22 cellular contexts compared by ENCODE assay signal in genomic region chr18:35835366-35835765, GRCh38.
DNase-seq lines count a peak whose midpoint lies in the region; ATAC-seq, FAIRE-seq and TF ChIP-seq lines count a peak whose summit lies in the region.
"Had no signal": no experiment of that assay in that cellular context is flagged by ENCODE, and none has a peak within 500 bp of the region (broad histone marks: within the 10 kb centered on the region; RNA-seq: fewer than 3 reads in every experiment).

No MANE protein-coding gene starts in this region.

- H3K36me3 ChIP-seq in Karpas-422 (ENCODE audit: insufficient read depth, low read length) (no peaks in the 10 kb centered on the region; the same call in 1 of the 2 replicates), GM12878 (ENCODE audit: control insufficient read depth in 2 of 2, insufficient read depth in 2 of 2, low read length in 1 of 2) (no peaks in the 10 kb centered on the region), upper lobe of left lung (no peaks in the 10 kb centered on the region)

- 0 out of 2 replicates have a peak overlapping the region, but pooled peaks have one; percentile 19 for H2AFZ ChIP-seq in Karpas-422 (ENCODE audit: low read length)
- no peak overlapping the region for H2AFZ ChIP-seq in GM12878 (ENCODE audit: control insufficient read depth, low read depth, low read length)

- no peak for FAIRE-seq in GM12878 (lab: Jason Lieb, UNC)
- FAIRE-seq: H54 had no signal

- H4K20me1 ChIP-seq in Karpas-422 (ENCODE audit: insufficient read depth, low read depth, low read length) (no peaks in the 10 kb centered on the region), GM12878 (ENCODE audit: control insufficient read depth, insufficient read depth) (no peaks in the 10 kb centered on the region)

- H3K4me1 ChIP-seq in Karpas-422 (ENCODE audit: low read length), result peaks cover 44% of the 10 kb centered on the region
- peaks cover 18% of the 10 kb centered on the region for H3K4me1 ChIP-seq in GM12878 (ENCODE audit: control insufficient read depth, insufficient read depth, low read length)
- no peaks in the 10 kb centered on the region for H3K4me1 ChIP-seq in upper lobe of left lung

- TF ChIP-seq EP300 in GM12878 (IDR thresholded peaks at IDR 0.05; ENCODE audit: borderline replicate concordance in 1 of 2, control insufficient read depth in 1 of 2, low read depth in 2 of 2, low read length in 2 of 2), result no peak
- TF ChIP-seq EP300 in upper lobe of left lung (IDR thresholded peaks at IDR 0.05), result no peak

- RAD21 ChIA-PET in GM12878 (lab: Charles Lee; ENCODE audit: unreplicated experiment), result interaction anchor here (0.9 kb wide), 1 partner anchor 357 kb away, joined by 3 read pairs; no protein-coding TSS in a partner anchor

- TF ChIP-seq RAD21 in GM12878 (IDR thresholded peaks at IDR 0.05; ENCODE audit: insufficient read depth, low read depth, low read length), result no peak

- SMC1A ChIA-PET in GM12878 (lab: Charles Lee; ENCODE audit: uncharacterized antibody, unreplicated experiment), result interaction anchor here (1.1 to 1.9 kb wide), 4 partner anchors 16 to 37 kb away, joined by 3 to 8 read pairs (median 6); no protein-coding TSS in a partner anchor

- no peak overlapping the region for H3K27ac ChIP-seq in Karpas-422 (ENCODE audit: low read length)
- H3K27ac ChIP-seq in GM12878 (ENCODE audit: control insufficient read depth, insufficient read depth), result no peak overlapping the region; the same call in 1 of the 2 replicates
- no peak overlapping the region for H3K27ac ChIP-seq in upper lobe of left lung
- H3K27ac ChIP-seq: RWPE1 had no signal

- no peak for TF ChIP-seq CTCF in GM12878 (IDR thresholded peaks at IDR 0.05 in 2 of 3, conservative IDR thresholded peaks at IDR 0.05 in 1 of 3; ENCODE audit: control insufficient read depth in 2 of 3, extremely low read depth in 1 of 3, insufficient read depth in 1 of 3, low read depth in 3 of 3, low read length in 3 of 3)
- TF ChIP-seq CTCF in upper lobe of left lung (IDR thresholded peaks at IDR 0.05), result no peak

- POLR2A ChIA-PET in GM12878 (lab: Charles Lee), result interaction anchor here (1.7 kb wide), 1 partner anchor 26 kb away, joined by 5 read pairs; no protein-coding TSS in a partner anchor

- no peak for DNase-seq in Karpas-422
- no peak for DNase-seq in GM12878 (ENCODE audit: low read depth, low spot score)
- DNase-seq in activated CD4-positive, alpha-beta T cell treated with anti-CD3 and anti-CD28 coated beads for 48 hours, result no peak
- no peak for DNase-seq in stimulated activated CD4-positive, alpha-beta T cell treated with anti-CD3 and anti-CD28 coated beads, Interleukin-1b, Interleukin-23, amount 100 ng/mL, for 48 hours
- no peak for DNase-seq in upper lobe of left lung
- DNase-seq: CD4-positive, CD25-positive, alpha-beta regulatory T cell; DMS153; DND-41; NCI-H1105; NCI-H1436 treated with DMSO at 0.1 percent for 48 hours; NCI-H187 treated with DMSO at 0.1 percent for 48 hours; NCI-H2171 treated with DMSO at 0.1 percent for 48 hours; NCI-H345; NCI-H510A treated with DMSO at 0.1 percent for 48 hours; NCI-H748 treated with DMSO at 0.1 percent for 48 hours; SHP77 treated with DMSO at 0.1 percent for 48 hours had no signal

- H3K9me2 ChIP-seq in Karpas-422 (replicated peaks; ENCODE audit: insufficient read depth, low read length), result no peaks in the 10 kb centered on the region

- H3K27me3 ChIP-seq in Karpas-422 (ENCODE audit: low read length) (no peaks in the 10 kb centered on the region), GM12878 (replicated peaks in 1 of 2; ENCODE audit: control insufficient read depth in 2 of 2, insufficient read depth in 2 of 2, low read length in 1 of 2) (no peaks in the 10 kb centered on the region), upper lobe of left lung (no peaks in the 10 kb centered on the region)

- CTCF ChIA-PET in GM12878 (lab: Yijun Ruan, JAX), result interaction anchor here (1.0 to 1.1 kb wide), 2 partner anchors 449 to 606 kb away, joined by 3 read pairs; no protein-coding TSS in a partner anchor

- no peak for TF ChIP-seq POLR2A in GM12878 (IDR thresholded peaks at IDR 0.05; ENCODE audit: low read depth, low read length)
- no peak for TF ChIP-seq POLR2A in upper lobe of left lung (IDR thresholded peaks at IDR 0.05)

- no peaks in the 10 kb centered on the region for H3K79me2 ChIP-seq in Karpas-422 (ENCODE audit: low read length)
- H3K79me2 ChIP-seq in GM12878 (ENCODE audit: control insufficient read depth, insufficient read depth, low read length), result no peaks in the 10 kb centered on the region

- H3K4me2 ChIP-seq in Karpas-422 (ENCODE audit: low read depth, low read length, poor library complexity, severe bottlenecking), result peak overlapping the region; percentile 26
- peak overlapping the region; percentile 54; the same call in 1 of the 2 replicates for H3K4me2 ChIP-seq in GM12878 (ENCODE audit: control insufficient read depth, insufficient read depth)

- intact Hi-C loops in GM12878 (cut with micrococcal nuclease; ENCODE audit: unreplicated experiment), result no loop called here

- H3K4me3 ChIP-seq in Karpas-422 (ENCODE audit: low read length), result no peak overlapping the region
- H3K4me3 ChIP-seq in GM12878, result no peak overlapping the region
- H3K4me3 ChIP-seq in upper lobe of left lung, result no peak overlapping the region

- 33% methylated on average over 2 of the region's 2 CpGs for WGBS in GM12878 (ENCODE audit: insufficient coverage, insufficient replicate concordance, low lambda C conversion rate, missing lambda C conversion rate)
- 90 to 91% methylated on average over 2 of the region's 2 CpGs for WGBS in upper lobe of left lung, 2 donors

- ATAC-seq in GM18502 (IDR thresholded peaks at IDR 0.05; ENCODE audit: poor library complexity, unreplicated experiment) (peak; percentile 18), GM21723 (IDR thresholded peaks at IDR 0.05; ENCODE audit: unreplicated experiment) (peak; percentile 3), GM12878 (no peak), GM18861 (IDR thresholded peaks at IDR 0.05; ENCODE audit: unreplicated experiment) (no peak), upper lobe of left lung (ENCODE audit: low FRiP score in 2 of 2) (no peak)
- ATAC-seq: Panc1 had no signal

- no TSS peak for BruUV-seq in GM12878 (replicated peaks; lab: Mats Ljungman, UMichigan)

- H3K9me3 ChIP-seq in Karpas-422 (ENCODE audit: low read length), result peaks cover 13% of the 10 kb centered on the region; the same call in 1 of the 2 replicates
- peaks cover 12% of the 10 kb centered on the region for H3K9me3 ChIP-seq in GM12878 (replicated peaks; ENCODE audit: control insufficient read depth, insufficient read depth, low read length)
- peaks cover 8 to 12% (median 9%) of the 10 kb centered on the region in 4 donors for H3K9me3 ChIP-seq in upper lobe of left lung

- H3K9ac ChIP-seq in Karpas-422 (ENCODE audit: low read length), result no peak overlapping the region
- no peak overlapping the region for H3K9ac ChIP-seq in GM12878 (ENCODE audit: control insufficient read depth, insufficient read depth, low read length)

- in situ Hi-C loops in GM12878 (cut with MboI), result no loop called here

TF ChIP-seq in GM12878, 131 proteins besides CTCF, POLR2A, EP300 and RAD21 (continues in another document):
- TF ChIP-seq CEBPZ (IDR thresholded peaks at IDR 0.05; ENCODE audit: low read depth, low read length) (no peak), MYB (IDR thresholded peaks at IDR 0.05; ENCODE audit: borderline replicate concordance, low read depth, low read length) (no peak), SREBF1 (IDR thresholded peaks at IDR 0.05; ENCODE audit: low read length) (no peak), JUNB (IDR thresholded peaks at IDR 0.05) (no peak), TBL1XR1 (IDR thresholded peaks at IDR 0.05; ENCODE audit: low read depth, low read length) (no peak), MEF2B (IDR thresholded peaks at IDR 0.05; ENCODE audit: partially characterized antibody, poor library complexity, severe bottlenecking) (no peak), BCL11A (IDR thresholded peaks at IDR 0.05; ENCODE audit: low read depth, low read length) (no peak), FOS (IDR thresholded peaks at IDR 0.05; ENCODE audit: borderline replicate concordance, extremely low read depth, insufficient read length) (no peak), POLR2AphosphoS5 (IDR thresholded peaks at IDR 0.05; ENCODE audit: low read length) (no peak), CHD1 (IDR thresholded peaks at IDR 0.05; ENCODE audit: low read depth, low read length) (no peak), STAT3 (IDR thresholded peaks at IDR 0.05; ENCODE audit: low read depth, low read length) (no peak), CBFB (IDR thresholded peaks at IDR 0.05; ENCODE audit: low read depth) (no peak), LARP7 (IDR thresholded peaks at IDR 0.05) (no peak), NFXL1 (IDR thresholded peaks at IDR 0.05; ENCODE audit: borderline replicate concordance) (no peak), ZBED1 (IDR thresholded peaks at IDR 0.05; ENCODE audit: borderline replicate concordance) (no peak)

Comparison
In these comparisons a context has a peak if more than half of its experiments do, and no peak if none do; other contexts are left out.
1. ATAC-seq: peak in GM18502 (single experiment) and GM21723 (single experiment); none in GM12878 (single experiment), GM18861 (single experiment) and upper lobe of left lung (0 of 2).